2 cellular contexts compared by ENCODE assay signal in the genomic region with DNA sequence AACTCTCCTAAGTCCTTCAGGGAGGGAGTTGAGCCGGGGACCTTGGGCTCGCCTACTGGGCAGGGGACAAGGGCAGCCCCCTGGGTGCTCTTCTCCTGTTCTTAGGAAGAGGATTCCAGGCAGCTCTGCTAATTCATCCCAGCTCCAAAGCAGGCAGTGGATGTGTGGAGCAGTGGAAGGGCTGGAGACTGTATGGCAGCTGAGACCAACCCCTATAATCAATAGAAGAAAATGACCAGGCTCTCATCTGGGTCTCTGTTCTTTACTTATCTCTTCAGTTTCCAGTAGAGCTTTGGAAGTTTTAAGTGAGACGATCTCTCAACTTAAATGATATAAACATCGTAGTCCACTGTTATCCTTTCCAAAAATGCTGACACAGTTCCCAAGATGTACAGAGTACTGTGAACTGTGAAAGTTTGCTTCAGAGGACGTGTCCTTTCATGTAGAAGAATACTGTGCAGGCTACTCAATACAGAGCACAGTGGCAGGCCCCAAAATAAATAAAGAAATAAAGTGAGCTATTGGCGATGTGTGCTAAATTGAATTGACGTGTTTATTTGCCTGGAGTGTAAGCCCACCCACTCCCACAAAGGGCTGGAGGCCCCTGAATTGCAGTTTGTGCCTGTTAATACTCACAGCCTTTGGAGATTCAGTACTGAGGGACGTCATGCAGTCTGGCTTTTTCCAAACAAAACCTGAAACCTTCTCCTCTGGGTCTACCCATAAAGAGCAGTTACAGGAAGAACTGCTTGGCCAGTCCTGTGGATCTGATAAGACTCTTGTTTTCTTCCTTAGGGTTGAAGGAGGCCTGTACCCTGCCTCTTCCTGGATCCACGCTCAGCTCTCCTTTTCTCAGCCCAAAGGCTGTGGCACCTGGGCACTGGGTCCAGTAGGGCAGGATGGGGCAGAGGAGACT.
A peak's percentile ranks its signal among the peaks of the same experiment; 100 is the strongest.
TF ChIP-seq lines count a peak whose summit lies in the region.

No MANE protein-coding gene starts in this region.

TF ChIP-seq in IMR-90, 13 proteins besides CTCF, POLR2A, EP300 and RAD21:
- TF ChIP-seq MAFK (IDR thresholded peaks at IDR 0.05; ENCODE audit: low read depth, low read length) (peak; percentile 76), RCOR1 (IDR thresholded peaks at IDR 0.05; ENCODE audit: insufficient replicate concordance, low read length) (no peak)

TF ChIP-seq in H1, 55 proteins besides CTCF, POLR2A, EP300 and RAD21:
- TF ChIP-seq, protein P1, sequence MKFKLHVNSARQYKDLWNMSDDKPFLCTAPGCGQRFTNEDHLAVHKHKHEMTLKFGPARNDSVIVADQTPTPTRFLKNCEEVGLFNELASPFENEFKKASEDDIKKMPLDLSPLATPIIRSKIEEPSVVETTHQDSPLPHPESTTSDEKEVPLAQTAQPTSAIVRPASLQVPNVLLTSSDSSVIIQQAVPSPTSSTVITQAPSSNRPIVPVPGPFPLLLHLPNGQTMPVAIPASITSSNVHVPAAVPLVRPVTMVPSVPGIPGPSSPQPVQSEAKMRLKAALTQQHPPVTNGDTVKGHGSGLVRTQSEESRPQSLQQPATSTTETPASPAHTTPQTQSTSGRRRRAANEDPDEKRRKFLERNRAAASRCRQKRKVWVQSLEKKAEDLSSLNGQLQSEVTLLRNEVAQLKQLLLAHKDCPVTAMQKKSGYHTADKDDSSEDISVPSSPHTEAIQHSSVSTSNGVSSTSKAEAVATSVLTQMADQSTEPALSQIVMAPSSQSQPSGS (IDR thresholded peaks at IDR 0.05; ENCODE audit: low read length) = no peak
- TF ChIP-seq BCL11A (IDR thresholded peaks at IDR 0.05; ENCODE audit: low read depth in 2 of 2, low read length in 2 of 2) (no peak), CREB1 (IDR thresholded peaks at IDR 0.05) (no peak), CBX8 (IDR thresholded peaks at IDR 0.05; ENCODE audit: borderline replicate concordance, low read depth, low read length) (no peak), TAF7 (optimal IDR thresholded peaks at IDR 0.05; ENCODE audit: borderline replicate concordance, low read depth, low read length) (no peak), NANOG (IDR thresholded peaks at IDR 0.05; ENCODE audit: insufficient read depth, low read depth, low read length, poor library complexity, severe bottlenecking) (no peak), RBBP5 (IDR thresholded peaks at IDR 0.05; ENCODE audit: borderline replicate concordance, low read depth, low read length) (no peak), TBP (IDR thresholded peaks at IDR 0.05; ENCODE audit: low read depth, low read length) (no peak)
